Comparison of ENCODE assay signal across 12 cellular contexts in genomic region chr2:113887393-113887792, GRCh38. TPM values are rescaled to one million over a fixed set of nuclear protein-coding genes. Genes with fewer than 3 reads are reported as not detected.
DNase-seq lines count a peak whose midpoint lies in the region; ATAC-seq and TF ChIP-seq lines count a peak whose summit lies in the region.
"Had no signal": no experiment of that assay in that cellular context is flagged by ENCODE, and none has a peak within 500 bp of the region (broad histone marks: within the 10 kb centered on the region; RNA-seq: fewer than 3 reads in every experiment).

No MANE protein-coding gene starts in this region.

- H3K4me3 ChIP-seq in GM12865 (ENCODE audit: low read depth, low read length): peak overlapping the region; percentile 90
- peak overlapping the region; percentile 87 for H3K4me3 ChIP-seq in OCI-LY3 (ENCODE audit: low read length)
- H3K4me3 ChIP-seq in psoas muscle: no peak overlapping the region

- peaks cover 37% of the 10 kb centered on the region for H3K36me3 Mint-ChIP-seq in dendritic cell treated with granulocyte-macrophage colony-stimulating factor and Interleukin-4, amounts not matched to agents 40 ng/mL and 50 ng/mL, for 4 days (ENCODE audit: low read depth)

- peaks cover 38% of the 10 kb centered on the region for H3K36me3 ChIP-seq in OCI-LY3 (replicated peaks; ENCODE audit: low read depth, low read length)
- no peaks in the 10 kb centered on the region for H3K36me3 ChIP-seq in psoas muscle (ENCODE audit: insufficient read depth in 1 of 2, low read depth in 1 of 2)

- H3K27me3 Mint-ChIP-seq in dendritic cell treated with granulocyte-macrophage colony-stimulating factor and Interleukin-4, amounts not matched to agents 40 ng/mL and 50 ng/mL, for 4 days: no peaks in the 10 kb centered on the region

- ATAC-seq in psoas muscle: no peak
- no peak for ATAC-seq in HG02840 (IDR thresholded peaks at IDR 0.05; ENCODE audit: low FRiP score, unreplicated experiment)
- ATAC-seq in GM21786 (IDR thresholded peaks at IDR 0.05; ENCODE audit: unreplicated experiment): no peak

- H4K20me1 ChIP-seq in OCI-LY3 (ENCODE audit: insufficient read depth, low read length): peaks cover 13% of the 10 kb centered on the region

- peak overlapping the region; percentile 28 for H3K4me3 Mint-ChIP-seq in dendritic cell treated with granulocyte-macrophage colony-stimulating factor and Interleukin-4, amounts not matched to agents 40 ng/mL and 50 ng/mL, for 4 days

- peak overlapping the region; percentile 26; the same call in 1 of the 2 replicates for H3K9ac ChIP-seq in OCI-LY3 (ENCODE audit: low read length)

- H3K4me1 Mint-ChIP-seq in dendritic cell treated with granulocyte-macrophage colony-stimulating factor and Interleukin-4, amounts not matched to agents 40 ng/mL and 50 ng/mL, for 4 days (ENCODE audit: low read depth): peaks cover 53% of the 10 kb centered on the region

- H3K27ac ChIP-seq in OCI-LY3 (ENCODE audit: low read length): peak overlapping the region; percentile 77
- peak overlapping the region; percentile 19 for H3K27ac ChIP-seq in psoas muscle

- no peak overlapping the region for H2AFZ ChIP-seq in OCI-LY3 (ENCODE audit: low read depth, low read length)

- intact Hi-C loops in dendritic cell treated with granulocyte-macrophage colony-stimulating factor and Interleukin-4, amounts not matched to agents 40 ng/mL and 50 ng/mL, for 4 days (cut with micrococcal nuclease): no loop called here
- intact Hi-C loops in psoas muscle (cut with DNase I): loop anchor here in 1 of 2 donors (5.0 kb wide), 1 partner anchor 70 kb away; no protein-coding TSS in a partner anchor

- H3K4me1 ChIP-seq in OCI-LY3 (ENCODE audit: low read length): peaks cover 41% of the 10 kb centered on the region
- peaks cover 26% of the 10 kb centered on the region for H3K4me1 ChIP-seq in psoas muscle

- no peaks in the 10 kb centered on the region for H3K9me3 Mint-ChIP-seq in dendritic cell treated with granulocyte-macrophage colony-stimulating factor and Interleukin-4, amounts not matched to agents 40 ng/mL and 50 ng/mL, for 4 days

- peak overlapping the region; percentile 98 for H3K4me2 ChIP-seq in OCI-LY3 (ENCODE audit: low read length)

- H3K79me2 ChIP-seq in OCI-LY3 (ENCODE audit: low read length): peaks cover 69% of the 10 kb centered on the region

- H3K27me3 ChIP-seq in OCI-LY3 (ENCODE audit: low read depth, low read length) (no peaks in the 10 kb centered on the region), psoas muscle (ENCODE audit: insufficient read depth in 3 of 3, low read length in 2 of 3) (no peaks in the 10 kb centered on the region)

- DNase-seq in GM12865 (ENCODE audit: low read depth) (peak; percentile 56), psoas muscle (no peak), glomerular visceral epithelial cell (ENCODE audit: extremely low spot score) (no peak), NCI-H1436 treated with DMSO at 0.1 percent for 48 hours (lab: John Stamatoyannopoulos, UW) (no peak)
- DNase-seq: caudate nucleus, mammary epithelial cell, NCI-H1694 treated with DMSO at 0.1 percent for 48 hours, substantia nigra had no signal

- no peak for TF ChIP-seq CTCF in GM12865 (IDR thresholded peaks at IDR 0.05; ENCODE audit: insufficient read depth, low read depth, low read length, missing control alignments)
- no peak for TF ChIP-seq CTCF in OCI-LY3 (IDR thresholded peaks at IDR 0.05; ENCODE audit: low read depth, low read length)
- TF ChIP-seq CTCF in psoas muscle (IDR thresholded peaks at IDR 0.05): no peak

- peak overlapping the region; percentile 98 for H3K27ac Mint-ChIP-seq in dendritic cell treated with granulocyte-macrophage colony-stimulating factor and Interleukin-4, amounts not matched to agents 40 ng/mL and 50 ng/mL, for 4 days

- no peaks in the 10 kb centered on the region for H3K9me3 ChIP-seq in OCI-LY3 (ENCODE audit: insufficient read depth, low read length)
- H3K9me3 ChIP-seq in psoas muscle: no peaks in the 10 kb centered on the region

- 92 to 97% (median 93%) methylated on average over 4 of the region's 4 CpGs for WGBS in psoas muscle, 3 donors

RNA-seq across cellular contexts. Expression of gene ACTR3, which starts 2.5 kb away (rescaled TPM):
- 100 to 1,000 TPM in 1 of 4 donors, 10 to 100 TPM in 3; 55.5 to 113 (median 88.2) TPM for total RNA-seq in psoas muscle
- polyA plus RNA-seq in psoas muscle: 100 to 1,000 TPM in 1 of 3 donors, 10 to 100 TPM in 2; 34.3 to 104 (median 79.7) TPM
